ENCODE assay signal across 11 cellular contexts in the genomic region with DNA sequence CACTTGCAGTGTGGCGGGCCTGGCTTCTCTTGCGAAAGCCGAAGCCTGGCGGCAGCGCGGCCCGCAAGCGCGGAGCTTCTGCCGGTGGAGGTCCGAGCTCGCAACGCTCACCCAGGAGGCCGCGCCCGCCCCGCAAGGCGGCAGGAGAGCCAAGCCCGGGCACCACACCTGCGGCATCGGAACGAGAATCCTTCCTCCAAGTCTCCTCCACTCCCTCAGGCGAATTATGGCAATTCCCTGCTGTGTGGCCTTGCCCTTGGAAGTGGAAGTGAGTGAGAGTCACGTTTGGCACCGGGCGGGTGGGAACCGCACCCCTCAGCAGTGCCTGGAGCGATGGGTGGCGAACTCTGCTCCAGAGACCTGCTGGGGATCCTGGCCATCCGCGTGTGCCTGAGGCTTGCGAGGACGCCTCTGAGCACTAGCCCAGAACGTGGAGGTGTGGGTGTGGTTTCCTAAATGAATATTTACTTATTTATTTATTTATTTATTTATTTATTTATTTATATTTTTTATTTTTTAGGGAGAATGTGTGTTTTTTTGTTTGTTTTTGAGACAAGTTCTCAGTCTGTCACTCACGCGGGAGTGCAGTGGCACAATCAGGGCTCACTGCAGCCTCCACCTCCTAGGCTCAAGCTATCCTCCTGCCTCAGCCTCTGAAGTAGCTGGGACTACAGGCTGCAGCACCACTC.
DNase-seq lines count a peak whose midpoint lies in the region; ATAC-seq and TF ChIP-seq lines count a peak whose summit lies in the region.
"Had no signal": no experiment of that assay in that cellular context is flagged by ENCODE, and none has a peak within 500 bp of the region (broad histone marks: within the 10 kb centered on the region; RNA-seq: fewer than 3 reads in every experiment).

No MANE protein-coding gene starts in this region.

- no peaks in the 10 kb centered on the region for H3K36me3 ChIP-seq in heart left ventricle

- H3K36me3 Mint-ChIP-seq in WTC11: no peaks in the 10 kb centered on the region
- H3K36me3 Mint-ChIP-seq: CD4-positive, alpha-beta memory T cell had no signal

- H3K4me3 ChIP-seq in heart left ventricle: peak overlapping the region in 11 of 12 donors; percentile 4 to 53 (median 40)

- H3K4me3 Mint-ChIP-seq in WTC11: peak overlapping the region; percentile 62

- H3K9me3 ChIP-seq in heart left ventricle: no peaks in the 10 kb centered on the region

- peaks cover 17% of the 10 kb centered on the region for H3K27me3 Mint-ChIP-seq in WTC11 (ENCODE audit: low read depth)

- WGBS in heart left ventricle, 4 donors: 25 to 29% (median 27%) methylated on average over 34 to 36 of the region's 36 CpGs

- peaks cover 0 to 21% (median 0%) of the 10 kb centered on the region in 12 donors for H3K4me1 ChIP-seq in heart left ventricle

- intact Hi-C loops in heart left ventricle (cut with DNase I): no loop called here

- no peak overlapping the region for H3K27ac Mint-ChIP-seq in WTC11
- H3K27ac Mint-ChIP-seq: CD4-positive, alpha-beta memory T cell had no signal

- H3K27me3 ChIP-seq in heart left ventricle: peaks cover 0 to 15% (median 0%) of the 10 kb centered on the region in 9 donors

- TF ChIP-seq POLR2A in heart left ventricle (IDR thresholded peaks at IDR 0.05): no peak

- CTCF ChIA-PET in WTC11 (lab: Charles Lee): interaction anchor here (0.6 to 1.5 kb wide), 4 partner anchors 12 to 194 kb away, joined by 3 to 4 read pairs (median 3); no protein-coding TSS in a partner anchor

- H3K4me1 Mint-ChIP-seq in WTC11: peaks cover 15% of the 10 kb centered on the region

- TF ChIP-seq CTCF in WTC11 (IDR thresholded peaks at IDR 0.05) (no peak), heart left ventricle (IDR thresholded peaks at IDR 0.05) (peak in 1 of 12 donors; percentile 9)

- DNase-seq in ELF-1 (ENCODE audit: low read depth, low spot score): peak; percentile 65
- peak; percentile 62 for DNase-seq in WTC11 (ENCODE audit: low spot score)
- peak in 4 of 5 donors; percentile 25 to 75 (median 37) for DNase-seq in heart left ventricle
- peak; percentile 74 for DNase-seq in retina
- DNase-seq in activated effector memory CD4-positive, alpha-beta T cell treated with anti-CD3 and anti-CD28 coated beads, Interleukin-2, amount 50 U/mL, for 16 hours: no peak
- DNase-seq in activated naive CD4-positive, alpha-beta T cell treated with anti-CD3 and anti-CD28 coated beads, Interleukin-2, amount 50 U/mL, for 16 hours: no peak
- DNase-seq: activated CD4-positive, CD25-positive, alpha-beta regulatory T cell treated with anti-CD3 and anti-CD28 coated beads, Interleukin-2, amount 50 U/mL, for 72 hours; CD4-positive, alpha-beta memory T cell; hippocampal formation had no signal

- peak; percentile 72 for ATAC-seq in WTC11
- peak in 3 of 4 donors; percentile 33 to 65 (median 44) for ATAC-seq in heart left ventricle
- no peak for ATAC-seq in HG02981 (IDR thresholded peaks at IDR 0.05; ENCODE audit: unreplicated experiment)
- ATAC-seq in GM21723 (IDR thresholded peaks at IDR 0.05; ENCODE audit: unreplicated experiment): no peak

- POLR2A ChIA-PET in WTC11 (lab: Charles Lee): interaction anchor here (0.5 to 1.3 kb wide), 3 partner anchors 8 to 138 kb away, joined by 3 to 4 read pairs (median 3); no protein-coding TSS in a partner anchor

- H3K27ac ChIP-seq in heart left ventricle: peak overlapping the region in 1 of 12 donors; percentile 16

- H3K9me3 Mint-ChIP-seq in WTC11: no peaks in the 10 kb centered on the region
- H3K9me3 Mint-ChIP-seq: CD4-positive, alpha-beta memory T cell had no signal

TF ChIP-seq in WTC11, 78 proteins besides CTCF, POLR2A, EP300 and RAD21:
- no peak for TF ChIP-seq NR2C2 (CRISPR knock-in tag; IDR thresholded peaks at IDR 0.05)
- peak; percentile 46; the same call in 1 of the 2 replicates for TF ChIP-seq HMGA2 (CRISPR knock-in tag; IDR thresholded peaks at IDR 0.05)

Comparison
In these comparisons a context has a peak if more than half of its experiments do, and no peak if none do; other contexts are left out.
1. DNase-seq: peak in ELF-1 (single experiment), WTC11 (single experiment), heart left ventricle (4 of 5) and retina (single experiment); none in activated effector memory CD4-positive, alpha-beta T cell treated with anti-CD3 and anti-CD28 coated beads, Interleukin-2, amount 50 U/mL, for 16 hours (single experiment) and activated naive CD4-positive, alpha-beta T cell treated with anti-CD3 and anti-CD28 coated beads, Interleukin-2, amount 50 U/mL, for 16 hours (single experiment).
2. ATAC-seq: peak in WTC11 (single experiment) and heart left ventricle (3 of 4); none in HG02981 (single experiment) and GM21723 (single experiment).